8 cellular contexts compared by ENCODE assay signal in genomic region chr13:67328895-67329294, GRCh38.
"Had no signal": no experiment of that assay in that cellular context is flagged by ENCODE, and none has a peak within 500 bp of the region (broad histone marks: within the 10 kb centered on the region; RNA-seq: fewer than 3 reads in every experiment).

No MANE protein-coding gene starts in this region.

- H3K27me3 Mint-ChIP-seq: IgD-negative memory B cell had no signal

- H3K27ac ChIP-seq: HL-60 had no signal

- DNase-seq: HFFc6, KBM-7 had no signal

- ATAC-seq: GM23338, HCT116, HepG2 had no signal

- H3K4me3 ChIP-seq: GM23338, HAP-1 had no signal

- H3K27ac Mint-ChIP-seq: GM23338, HFFc6, IgD-negative memory B cell had no signal

- H3K36me3 ChIP-seq: HAP-1 had no signal

- H3K9me3 Mint-ChIP-seq: GM23338 had no signal

- H3K4me1 Mint-ChIP-seq: GM23338, IgD-negative memory B cell had no signal

- H3K36me3 Mint-ChIP-seq: IgD-negative memory B cell had no signal

- H3K9me3 ChIP-seq: HAP-1 had no signal

- H3K4me1 ChIP-seq: HAP-1 had no signal

- H3K4me3 Mint-ChIP-seq: GM23338, HFFc6, IgD-negative memory B cell had no signal
